Comparison of ENCODE assay signal across 1 cellular context in the genomic region with DNA sequence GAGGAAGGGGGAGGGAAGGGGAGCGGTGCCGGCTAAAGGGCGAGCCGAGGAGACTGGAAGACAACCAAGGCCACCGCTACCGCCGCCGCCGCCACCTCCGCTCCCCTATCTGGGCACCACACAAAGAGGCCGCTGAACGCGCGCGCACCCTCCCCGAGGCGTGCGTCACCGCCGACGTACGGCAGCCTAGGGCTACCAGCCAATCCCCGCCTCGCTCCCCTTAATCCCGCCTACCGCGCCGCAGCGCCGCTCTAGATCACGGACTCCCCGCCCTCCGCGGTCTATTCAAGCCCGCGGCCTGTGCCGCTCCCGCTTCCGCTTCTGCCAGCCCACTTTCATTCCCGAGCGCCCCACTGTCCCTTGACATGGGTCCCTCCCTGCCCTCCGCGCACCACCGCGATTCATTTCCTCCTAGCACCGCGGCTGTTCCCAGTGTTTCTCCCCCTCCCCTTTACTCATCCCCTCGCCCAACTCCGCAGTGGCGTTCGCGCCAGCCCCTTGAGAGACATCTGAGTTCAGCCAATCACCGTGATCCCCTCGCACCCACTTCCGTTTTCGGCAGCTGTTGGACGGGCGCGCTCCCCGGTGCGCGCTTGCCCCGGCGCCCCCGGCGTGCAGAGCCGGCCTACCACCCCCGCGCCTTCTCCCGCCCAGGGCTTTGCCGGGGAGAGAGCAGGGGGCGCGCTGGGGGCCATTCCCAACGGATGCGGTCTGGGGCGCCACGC.
A peak's percentile ranks its signal among the peaks of the same experiment; 100 is the strongest.
TF ChIP-seq lines count a peak whose summit lies in the region.

A gene (minus strand): TSS at position 128 of the 725 bp plus-strand sequence. CDS start 297 bp downstream, outside the sequence.

TF ChIP-seq in HepG2, 621 proteins besides CTCF, POLR2A, EP300 and RAD21 (continued from another document and continues in another):
- TF ChIP-seq, protein P1, sequence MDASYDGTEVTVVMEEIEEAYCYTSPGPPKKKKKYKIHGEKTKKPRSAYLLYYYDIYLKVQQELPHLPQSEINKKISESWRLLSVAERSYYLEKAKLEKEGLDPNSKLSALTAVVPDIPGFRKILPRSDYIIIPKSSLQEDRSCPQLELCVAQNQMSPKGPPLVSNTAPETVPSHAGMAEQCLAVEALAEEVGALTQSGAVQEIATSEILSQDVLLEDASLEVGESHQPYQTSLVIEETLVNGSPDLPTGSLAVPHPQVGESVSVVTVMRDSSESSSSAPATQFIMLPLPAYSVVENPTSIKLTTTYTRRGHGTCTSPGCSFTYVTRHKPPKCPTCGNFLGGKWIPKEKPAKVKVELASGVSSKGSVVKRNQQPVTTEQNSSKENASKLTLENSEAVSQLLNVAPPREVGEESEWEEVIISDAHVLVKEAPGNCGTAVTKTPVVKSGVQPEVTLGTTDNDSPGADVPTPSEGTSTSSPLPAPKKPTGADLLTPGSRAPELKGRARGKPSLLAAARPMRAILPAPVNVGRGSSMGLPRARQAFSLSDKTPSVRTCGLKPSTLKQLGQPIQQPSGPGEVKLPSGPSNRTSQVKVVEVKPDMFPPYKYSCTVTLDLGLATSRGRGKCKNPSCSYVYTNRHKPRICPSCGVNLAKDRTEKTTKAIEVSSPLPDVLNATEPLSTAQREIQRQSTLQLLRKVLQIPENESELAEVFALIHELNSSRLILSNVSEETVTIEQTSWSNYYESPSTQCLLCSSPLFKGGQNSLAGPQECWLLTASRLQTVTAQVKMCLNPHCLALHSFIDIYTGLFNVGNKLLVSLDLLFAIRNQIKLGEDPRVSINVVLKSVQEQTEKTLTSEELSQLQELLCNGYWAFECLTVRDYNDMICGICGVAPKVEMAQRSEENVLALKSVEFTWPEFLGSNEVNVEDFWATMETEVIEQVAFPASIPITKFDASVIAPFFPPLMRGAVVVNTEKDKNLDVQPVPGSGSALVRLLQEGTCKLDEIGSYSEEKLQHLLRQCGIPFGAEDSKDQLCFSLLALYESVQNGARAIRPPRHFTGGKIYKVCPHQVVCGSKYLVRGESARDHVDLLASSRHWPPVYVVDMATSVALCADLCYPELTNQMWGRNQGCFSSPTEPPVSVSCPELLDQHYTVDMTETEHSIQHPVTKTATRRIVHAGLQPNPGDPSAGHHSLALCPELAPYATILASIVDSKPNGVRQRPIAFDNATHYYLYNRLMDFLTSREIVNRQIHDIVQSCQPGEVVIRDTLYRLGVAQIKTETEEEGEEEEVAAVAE (CRISPR knock-in tag; IDR thresholded peaks at IDR 0.05; ENCODE audit: borderline replicate concordance) = no peak; the same call in 1 of the 2 replicates
- TF ChIP-seq MIER2 (CRISPR knock-in tag; IDR thresholded peaks at IDR 0.05) (no peak), ZSCAN21 (CRISPR knock-in tag; IDR thresholded peaks at IDR 0.05; ENCODE audit: borderline replicate concordance) (peak; percentile 90; the same call in 1 of the 2 replicates), NR2F6 (IDR thresholded peaks at IDR 0.05) (no peak), NR2F6 (CRISPR knock-in tag; IDR thresholded peaks at IDR 0.05) (no peak), ELF3 (CRISPR knock-in tag; IDR thresholded peaks at IDR 0.05) (peak; percentile 63), NBN (conservative IDR thresholded peaks at IDR 0.05) (no peak), ZNF383 (CRISPR knock-in tag; IDR thresholded peaks at IDR 0.05; ENCODE audit: borderline replicate concordance) (peak; percentile 82; the same call in 1 of the 2 replicates), NFIC (IDR thresholded peaks at IDR 0.05; ENCODE audit: low read length) (no peak), U2AF1 (optimal IDR thresholded peaks at IDR 0.05; ENCODE audit: low read depth, low read length) (peak; percentile 84), ZNF772 (CRISPR knock-in tag; IDR thresholded peaks at IDR 0.05) (peak; percentile 82), FOXK2 (IDR thresholded peaks at IDR 0.05) (no peak), ARNT2 (CRISPR knock-in tag; IDR thresholded peaks at IDR 0.05; ENCODE audit: low read depth) (peak; percentile 75), PAWR (CRISPR knock-in tag; IDR thresholded peaks at IDR 0.05; ENCODE audit: borderline replicate concordance) (peak; percentile 62; the same call in 1 of the 2 replicates), ZNF484 (CRISPR knock-in tag; IDR thresholded peaks at IDR 0.05; ENCODE audit: borderline replicate concordance, low read depth) (0 out of 2 replicates have a peak, but pooled peaks have one; percentile 60), CBFB (CRISPR knock-in tag; IDR thresholded peaks at IDR 0.05) (no peak; the same call in 1 of the 2 replicates), RBM22 (optimal IDR thresholded peaks at IDR 0.05; ENCODE audit: low read length) (no peak), ZNF256 (CRISPR knock-in tag; conservative IDR thresholded peaks at IDR 0.05) (no peak), ZNF839 (CRISPR knock-in tag; IDR thresholded peaks at IDR 0.05; ENCODE audit: borderline replicate concordance) (0 out of 2 replicates have a peak, but pooled peaks have one; percentile 7), ZNF670 (CRISPR knock-in tag; IDR thresholded peaks at IDR 0.05; ENCODE audit: borderline replicate concordance) (peak; percentile 94), ZEB1 (IDR thresholded peaks at IDR 0.05; ENCODE audit: insufficient replicate concordance, low read depth) (no peak), ZNF296 (CRISPR knock-in tag; conservative IDR thresholded peaks at IDR 0.05) (peak; percentile 66; the same call in 1 of the 2 replicates), MAFK (conservative IDR thresholded peaks at IDR 0.05 in 1 of 2, IDR thresholded peaks at IDR 0.05 in 1 of 2; ENCODE audit: low read length in 2 of 2) (no peak), ZNF274 (CRISPR knock-in tag; IDR thresholded peaks at IDR 0.05) (no peak; the same call in 1 of the 2 replicates), RXRB (CRISPR knock-in tag; IDR thresholded peaks at IDR 0.05; ENCODE audit: borderline replicate concordance) (peak; percentile 7), JDP2 (CRISPR knock-in tag; IDR thresholded peaks at IDR 0.05; ENCODE audit: borderline replicate concordance) (no peak; the same call in 1 of the 2 replicates), ZFP82 (CRISPR knock-in tag; IDR thresholded peaks at IDR 0.05; ENCODE audit: borderline replicate concordance) (peak; percentile 78; the same call in 1 of the 2 replicates), HNF4A (CRISPR knock-in tag; IDR thresholded peaks at IDR 0.05) (no peak), ZNF12 (CRISPR knock-in tag; IDR thresholded peaks at IDR 0.05) (no peak; the same call in 1 of the 2 replicates), NRL (CRISPR knock-in tag; IDR thresholded peaks at IDR 0.05; ENCODE audit: borderline replicate concordance) (peak; percentile 31; the same call in 1 of the 2 replicates), ZNF335 (CRISPR knock-in tag; IDR thresholded peaks at IDR 0.05) (0 out of 2 replicates have a peak, but pooled peaks have one; percentile 22), FOSL2 (CRISPR knock-in tag; IDR thresholded peaks at IDR 0.05) (peak; percentile 34; the same call in 1 of the 2 replicates), THYN1 (CRISPR knock-in tag; IDR thresholded peaks at IDR 0.05; ENCODE audit: borderline replicate concordance, low read depth) (no peak), ZNF17 (CRISPR knock-in tag; IDR thresholded peaks at IDR 0.05) (0 out of 2 replicates have a peak, but pooled peaks have one; percentile 87)
- TF ChIP-seq, protein P2, sequence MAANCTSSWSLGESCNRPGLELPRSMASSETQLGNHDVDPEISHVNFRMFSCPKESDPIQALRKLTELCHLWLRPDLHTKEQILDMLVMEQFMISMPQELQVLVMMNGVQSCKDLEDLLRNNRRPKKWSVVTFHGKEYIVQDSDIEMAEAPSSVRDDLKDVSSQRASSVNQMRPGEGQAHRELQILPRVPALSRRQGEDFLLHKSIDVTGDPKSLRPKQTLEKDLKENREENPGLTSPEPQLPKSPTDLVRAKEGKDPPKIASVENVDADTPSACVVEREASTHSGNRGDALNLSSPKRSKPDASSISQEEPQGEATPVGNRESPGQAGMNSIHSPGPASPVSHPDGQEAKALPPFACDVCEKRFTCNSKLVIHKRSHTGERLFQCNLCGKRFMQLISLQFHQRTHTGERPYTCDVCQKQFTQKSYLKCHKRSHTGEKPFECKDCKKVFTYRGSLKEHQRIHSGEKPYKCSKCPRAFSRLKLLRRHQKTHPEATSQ (CRISPR knock-in tag; IDR thresholded peaks at IDR 0.05; ENCODE audit: borderline replicate concordance) = no peak
- TF ChIP-seq, protein P3, sequence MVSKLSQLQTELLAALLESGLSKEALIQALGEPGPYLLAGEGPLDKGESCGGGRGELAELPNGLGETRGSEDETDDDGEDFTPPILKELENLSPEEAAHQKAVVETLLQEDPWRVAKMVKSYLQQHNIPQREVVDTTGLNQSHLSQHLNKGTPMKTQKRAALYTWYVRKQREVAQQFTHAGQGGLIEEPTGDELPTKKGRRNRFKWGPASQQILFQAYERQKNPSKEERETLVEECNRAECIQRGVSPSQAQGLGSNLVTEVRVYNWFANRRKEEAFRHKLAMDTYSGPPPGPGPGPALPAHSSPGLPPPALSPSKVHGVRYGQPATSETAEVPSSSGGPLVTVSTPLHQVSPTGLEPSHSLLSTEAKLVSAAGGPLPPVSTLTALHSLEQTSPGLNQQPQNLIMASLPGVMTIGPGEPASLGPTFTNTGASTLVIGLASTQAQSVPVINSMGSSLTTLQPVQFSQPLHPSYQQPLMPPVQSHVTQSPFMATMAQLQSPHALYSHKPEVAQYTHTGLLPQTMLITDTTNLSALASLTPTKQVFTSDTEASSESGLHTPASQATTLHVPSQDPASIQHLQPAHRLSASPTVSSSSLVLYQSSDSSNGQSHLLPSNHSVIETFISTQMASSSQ (IDR thresholded peaks at IDR 0.05; ENCODE audit: low read depth) = no peak
- TF ChIP-seq, protein P3 (CRISPR knock-in tag; IDR thresholded peaks at IDR 0.05; ENCODE audit: borderline replicate concordance) = peak; percentile 75; the same call in 1 of the 2 replicates
- TF ChIP-seq, protein P4, sequence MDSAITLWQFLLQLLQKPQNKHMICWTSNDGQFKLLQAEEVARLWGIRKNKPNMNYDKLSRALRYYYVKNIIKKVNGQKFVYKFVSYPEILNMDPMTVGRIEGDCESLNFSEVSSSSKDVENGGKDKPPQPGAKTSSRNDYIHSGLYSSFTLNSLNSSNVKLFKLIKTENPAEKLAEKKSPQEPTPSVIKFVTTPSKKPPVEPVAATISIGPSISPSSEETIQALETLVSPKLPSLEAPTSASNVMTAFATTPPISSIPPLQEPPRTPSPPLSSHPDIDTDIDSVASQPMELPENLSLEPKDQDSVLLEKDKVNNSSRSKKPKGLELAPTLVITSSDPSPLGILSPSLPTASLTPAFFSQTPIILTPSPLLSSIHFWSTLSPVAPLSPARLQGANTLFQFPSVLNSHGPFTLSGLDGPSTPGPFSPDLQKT (CRISPR knock-in tag; IDR thresholded peaks at IDR 0.05; ENCODE audit: borderline replicate concordance) = peak; percentile 25; the same call in 1 of the 2 replicates
- TF ChIP-seq, protein P5, sequence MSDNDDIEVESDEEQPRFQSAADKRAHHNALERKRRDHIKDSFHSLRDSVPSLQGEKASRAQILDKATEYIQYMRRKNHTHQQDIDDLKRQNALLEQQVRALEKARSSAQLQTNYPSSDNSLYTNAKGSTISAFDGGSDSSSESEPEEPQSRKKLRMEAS (IDR thresholded peaks at IDR 0.05) = peak; percentile 81; the same call in 1 of the 2 replicates
- TF ChIP-seq, protein P6, sequence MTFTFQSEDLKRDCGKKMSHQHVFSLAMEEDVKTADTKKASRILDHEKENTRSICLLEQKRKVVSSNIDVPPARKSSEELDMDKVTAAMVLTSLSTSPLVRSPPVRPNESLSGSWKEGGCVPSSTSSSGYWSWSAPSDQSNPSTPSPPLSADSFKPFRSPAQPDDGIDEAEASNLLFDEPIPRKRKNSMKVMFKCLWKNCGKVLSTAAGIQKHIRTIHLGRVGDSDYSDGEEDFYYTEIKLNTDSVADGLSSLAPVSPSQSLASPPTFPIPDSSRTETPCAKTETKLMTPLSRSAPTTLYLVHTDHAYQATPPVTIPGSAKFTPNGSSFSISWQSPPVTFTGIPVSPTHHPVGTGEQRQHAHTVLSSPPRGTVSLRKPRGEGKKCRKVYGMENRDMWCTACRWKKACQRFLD (CRISPR knock-in tag; IDR thresholded peaks at IDR 0.05; ENCODE audit: borderline replicate concordance) = no peak
- TF ChIP-seq, protein P7, sequence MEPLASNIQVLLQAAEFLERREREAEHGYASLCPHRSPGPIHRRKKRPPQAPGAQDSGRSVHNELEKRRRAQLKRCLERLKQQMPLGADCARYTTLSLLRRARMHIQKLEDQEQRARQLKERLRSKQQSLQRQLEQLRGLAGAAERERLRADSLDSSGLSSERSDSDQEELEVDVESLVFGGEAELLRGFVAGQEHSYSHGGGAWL (CRISPR knock-in tag; IDR thresholded peaks at IDR 0.05) = no peak; the same call in 1 of the 2 replicates
- TF ChIP-seq, protein P8, sequence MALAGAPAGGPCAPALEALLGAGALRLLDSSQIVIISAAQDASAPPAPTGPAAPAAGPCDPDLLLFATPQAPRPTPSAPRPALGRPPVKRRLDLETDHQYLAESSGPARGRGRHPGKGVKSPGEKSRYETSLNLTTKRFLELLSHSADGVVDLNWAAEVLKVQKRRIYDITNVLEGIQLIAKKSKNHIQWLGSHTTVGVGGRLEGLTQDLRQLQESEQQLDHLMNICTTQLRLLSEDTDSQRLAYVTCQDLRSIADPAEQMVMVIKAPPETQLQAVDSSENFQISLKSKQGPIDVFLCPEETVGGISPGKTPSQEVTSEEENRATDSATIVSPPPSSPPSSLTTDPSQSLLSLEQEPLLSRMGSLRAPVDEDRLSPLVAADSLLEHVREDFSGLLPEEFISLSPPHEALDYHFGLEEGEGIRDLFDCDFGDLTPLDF (CRISPR knock-in tag; IDR thresholded peaks at IDR 0.05) = peak; percentile 93
- TF ChIP-seq, protein P9, sequence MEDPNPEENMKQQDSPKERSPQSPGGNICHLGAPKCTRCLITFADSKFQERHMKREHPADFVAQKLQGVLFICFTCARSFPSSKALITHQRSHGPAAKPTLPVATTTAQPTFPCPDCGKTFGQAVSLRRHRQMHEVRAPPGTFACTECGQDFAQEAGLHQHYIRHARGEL (CRISPR knock-in tag; IDR thresholded peaks at IDR 0.05) = no peak
